In genomic region chr9:127336086-127336485, GRCh38 we compare ENCODE assay signal across 12 cellular contexts.
DNase-seq lines count a peak whose midpoint lies in the region; ATAC-seq and TF ChIP-seq lines count a peak whose summit lies in the region.
"Had no signal": no experiment of that assay in that cellular context is flagged by ENCODE, and none has a peak within 500 bp of the region (broad histone marks: within the 10 kb centered on the region; RNA-seq: fewer than 3 reads in every experiment).

No MANE protein-coding gene starts in this region.

- 92% methylated on average over 5 of the region's 5 CpGs for WGBS in lower leg skin, 2 donors

- no peaks in the 10 kb centered on the region for H3K36me3 ChIP-seq in SJSA1

- ATAC-seq in HG02885 (IDR thresholded peaks at IDR 0.05; ENCODE audit: poor library complexity, unreplicated experiment) (no peak), GM18867 (IDR thresholded peaks at IDR 0.05; ENCODE audit: unreplicated experiment) (no peak)
- ATAC-seq: naive thymus-derived CD4-positive, alpha-beta T cell had no signal

- no peak overlapping the region for H3K27ac Mint-ChIP-seq in activated naive CD4-positive, alpha-beta T cell treated with anti-CD3 and anti-CD28 coated beads, Interleukin-2, amount 10 ng/mL, durations not matched to agents 7 days and 5 days
- H3K27ac Mint-ChIP-seq: activated naive CD4-positive, alpha-beta T cell treated with anti-CD3 and anti-CD28 coated beads, Interleukin-2, amount 50 U/mL, for 24 hours had no signal

- H3K27ac ChIP-seq in AG04450 (ENCODE audit: low read depth, low read length) (peak overlapping the region; percentile 42), SJSA1 (peak overlapping the region; percentile 85)
- H3K27ac ChIP-seq: KMS-11 had no signal

- DNase-seq in AG04450 (ENCODE audit: low read depth, low spot score) (no peak), SJSA1 (ENCODE audit: low read depth in 1 of 2, low spot score in 2 of 2) (no peak), fibroblast of mammary gland (ENCODE audit: low read depth) (peak; percentile 76), renal cortical epithelial cell (ENCODE audit: low read depth) (peak; percentile 69), lower leg skin (ENCODE audit: low spot score in 2 of 2) (no peak)
- no peak for DNase-seq in activated naive CD4-positive, alpha-beta T cell treated with anti-CD3 and anti-CD28 coated beads, Interleukin-2, amount 10 ng/mL, durations not matched to agents 7 days and 5 days
- DNase-seq: DND-41; naive thymus-derived CD4-positive, alpha-beta T cell had no signal

- no peaks in the 10 kb centered on the region for H3K9me3 Mint-ChIP-seq in activated naive CD4-positive, alpha-beta T cell treated with anti-CD3 and anti-CD28 coated beads, Interleukin-2, amount 10 ng/mL, durations not matched to agents 7 days and 5 days
- H3K9me3 Mint-ChIP-seq: activated naive CD4-positive, alpha-beta T cell treated with anti-CD3 and anti-CD28 coated beads, Interleukin-2, amount 50 U/mL, for 24 hours; naive thymus-derived CD4-positive, alpha-beta T cell had no signal

- H3K27me3 Mint-ChIP-seq in activated naive CD4-positive, alpha-beta T cell treated with anti-CD3 and anti-CD28 coated beads, Interleukin-2, amount 10 ng/mL, durations not matched to agents 7 days and 5 days = peaks cover 23% of the 10 kb centered on the region

- no peak overlapping the region for H3K4me3 Mint-ChIP-seq in activated naive CD4-positive, alpha-beta T cell treated with anti-CD3 and anti-CD28 coated beads, Interleukin-2, amount 10 ng/mL, durations not matched to agents 7 days and 5 days
- H3K4me3 Mint-ChIP-seq: activated naive CD4-positive, alpha-beta T cell treated with anti-CD3 and anti-CD28 coated beads, Interleukin-2, amount 50 U/mL, for 24 hours; naive thymus-derived CD4-positive, alpha-beta T cell had no signal

- H3K27me3 ChIP-seq in AG04450 (ENCODE audit: control insufficient read depth, insufficient read depth, low read length) (no peaks in the 10 kb centered on the region), SJSA1 (replicated peaks) (no peaks in the 10 kb centered on the region)

- no peak for TF ChIP-seq POLR2A in lower leg skin (IDR thresholded peaks at IDR 0.05)

- no peaks in the 10 kb centered on the region for H3K36me3 Mint-ChIP-seq in activated naive CD4-positive, alpha-beta T cell treated with anti-CD3 and anti-CD28 coated beads, Interleukin-2, amount 10 ng/mL, durations not matched to agents 7 days and 5 days
- H3K36me3 Mint-ChIP-seq: activated naive CD4-positive, alpha-beta T cell treated with anti-CD3 and anti-CD28 coated beads, Interleukin-2, amount 50 U/mL, for 24 hours had no signal

- CTCF ChIA-PET in AG04450 (lab: Charles Lee) = interaction anchor here (1.4 kb wide), 1 partner anchor 24 kb away, joined by 4 read pairs; no protein-coding TSS in a partner anchor
- CTCF ChIA-PET in activated naive CD4-positive, alpha-beta T cell treated with anti-CD3 and anti-CD28 coated beads, Interleukin-2, amount 10 ng/mL, durations not matched to agents 7 days and 5 days (lab: Charles Lee) = no interaction called here

- H3K4me1 ChIP-seq in SJSA1 (replicated peaks) = peaks cover 57% of the 10 kb centered on the region

- TF ChIP-seq CTCF in AG04450 (IDR thresholded peaks at IDR 0.05; ENCODE audit: low read depth, low read length) (no peak), fibroblast of mammary gland (conservative IDR thresholded peaks at IDR 0.05; ENCODE audit: control insufficient read depth, insufficient read depth, low read depth, low read length) (no peak), lower leg skin (IDR thresholded peaks at IDR 0.05) (no peak)

- no peaks in the 10 kb centered on the region for H3K9me3 ChIP-seq in AG04450 (ENCODE audit: control insufficient read depth, insufficient read depth, low read length)
- H3K9me3 ChIP-seq in SJSA1 (replicated peaks) = no peaks in the 10 kb centered on the region; the same call in 1 of the 2 replicates

- no peaks in the 10 kb centered on the region for H3K4me1 Mint-ChIP-seq in activated naive CD4-positive, alpha-beta T cell treated with anti-CD3 and anti-CD28 coated beads, Interleukin-2, amount 10 ng/mL, durations not matched to agents 7 days and 5 days
- H3K4me1 Mint-ChIP-seq: activated naive CD4-positive, alpha-beta T cell treated with anti-CD3 and anti-CD28 coated beads, Interleukin-2, amount 50 U/mL, for 24 hours; naive thymus-derived CD4-positive, alpha-beta T cell had no signal

- intact Hi-C loops in lower leg skin (cut with DNase I; ENCODE audit: low total_unique reads) = no loop called here

- POLR2A ChIA-PET in AG04450 (lab: Yijun Ruan, JAX) = interaction anchor here (0.6 kb wide), 1 partner anchor 109 kb away, joined by 3 read pairs; no protein-coding TSS in a partner anchor

- H3K4me3 ChIP-seq in AG04450 (ENCODE audit: low read depth, low read length) (no peak overlapping the region), SJSA1 (no peak overlapping the region), fibroblast of mammary gland (ENCODE audit: control insufficient read depth, low read depth, low read length) (no peak overlapping the region), lower leg skin (ENCODE audit: low read depth, poor library complexity, severe bottlenecking) (no peak overlapping the region)

Comparison
In these comparisons a context has a peak if more than half of its experiments do, and no peak if none do; other contexts are left out.
1. DNase-seq: peak in fibroblast of mammary gland (single experiment) and renal cortical epithelial cell (single experiment); none in AG04450 (single experiment), SJSA1 (0 of 2), activated naive CD4-positive, alpha-beta T cell treated with anti-CD3 and anti-CD28 coated beads, Interleukin-2, amount 10 ng/mL, durations not matched to agents 7 days and 5 days (single experiment) and lower leg skin (0 of 2).